In the genomic region with DNA sequence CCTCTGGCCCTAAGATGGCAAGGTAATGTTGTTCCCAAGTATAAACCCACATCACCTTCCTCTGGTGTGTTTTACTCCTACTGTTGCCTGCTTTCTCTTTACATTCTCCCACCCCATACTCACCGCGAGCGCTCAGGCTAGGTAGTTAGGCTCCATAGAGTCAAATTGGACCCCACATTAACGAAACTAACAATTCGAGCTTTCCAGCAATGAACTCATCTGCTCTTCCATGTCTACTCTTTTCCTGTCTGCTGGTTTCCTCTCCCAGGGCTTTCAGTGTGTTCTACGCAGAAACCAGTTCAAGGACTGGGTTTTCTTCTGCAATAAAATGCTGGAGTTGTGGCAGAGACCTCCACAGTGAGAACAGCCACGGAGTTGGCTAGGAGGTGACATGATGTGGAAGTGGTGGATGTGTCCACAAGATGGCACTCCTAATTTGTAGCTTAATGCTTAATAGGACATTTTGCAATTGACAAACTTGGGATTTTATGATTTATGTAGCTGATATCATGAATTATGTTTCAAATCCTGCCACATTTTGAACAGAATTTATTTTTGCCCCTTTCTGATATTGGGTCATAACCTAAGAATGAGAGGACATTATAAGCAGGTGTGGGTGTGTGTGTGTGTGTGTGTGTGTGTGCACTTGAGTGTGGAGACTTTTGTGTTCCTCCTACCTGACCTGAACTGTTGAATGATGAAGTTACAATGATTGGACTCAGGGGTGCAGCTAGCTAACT, we compare ENCODE assay signal across 9 cellular contexts. TPM values are rescaled to one million over a fixed set of nuclear protein-coding genes. Genes with fewer than 3 reads are reported as not detected.
A peak's percentile ranks its signal among the peaks of the same experiment; 100 is the strongest.
DNase-seq lines count a peak whose midpoint lies in the region; ATAC-seq, FAIRE-seq and TF ChIP-seq lines count a peak whose summit lies in the region.
"Had no signal": no experiment of that assay in that cellular context is flagged by ENCODE, and none has a peak within 500 bp of the region (broad histone marks: within the 10 kb centered on the region; RNA-seq: fewer than 3 reads in every experiment).

No MANE protein-coding gene starts in this region.

- TF ChIP-seq POLR2A in K562 (conservative IDR thresholded peaks at IDR 0.05), result no peak

- peaks cover 14% of the 10 kb centered on the region for H3K36me3 ChIP-seq in K562 (ENCODE audit: control insufficient read depth, insufficient read depth, low read length)

- intact Hi-C loops in K562 (cut with micrococcal nuclease), result loop anchor here (5.0 kb wide), 3 partner anchors 126 to 236 kb away; no protein-coding TSS in a partner anchor

- H2AFZ ChIP-seq in K562 (ENCODE audit: low read depth, low read length), result no peak overlapping the region

- no peak overlapping the region for H3K4me3 ChIP-seq in K562

- H3K9me1 ChIP-seq in K562 (ENCODE audit: control insufficient read depth, insufficient read depth, low read length), result peaks cover 5% of the 10 kb centered on the region

- H3K4me1 ChIP-seq in K562 (replicated peaks in 1 of 2; ENCODE audit: control insufficient read depth in 2 of 2, insufficient read depth in 2 of 2, low read length in 2 of 2), result peaks cover 4 to 7% of the 10 kb centered on the region in 2 experiments; a peak in 3 of 5 replicates

- peaks cover 55% of the 10 kb centered on the region for H3K79me2 ChIP-seq in K562 (ENCODE audit: control insufficient read depth, insufficient read depth, low read length)

- POLR2A ChIA-PET in K562 (lab: Yijun Ruan, JAX), result interaction anchor here (0.7 to 1.0 kb wide), 2 partner anchors 9 to 17 kb away, joined by 3 to 4 read pairs; no protein-coding TSS in a partner anchor

- TF ChIP-seq EP300 in K562 (IDR thresholded peaks at IDR 0.05; ENCODE audit: low read length), result no peak

- H3K27ac ChIP-seq in K562 (ENCODE audit: extremely low read depth, low read depth, low read length), result no peak overlapping the region

- CTCF ChIA-PET in K562 (lab: Yijun Ruan, JAX; ENCODE audit: low intra/inter-chr PET ratio), result interaction anchor here (0.6 to 1.7 kb wide), 4 partner anchors 123 to 238 kb away, joined by 3 to 11 read pairs (median 5); no protein-coding TSS in a partner anchor

- TF ChIP-seq RAD21 in K562 (CRISPR knock-in tag; conservative IDR thresholded peaks at IDR 0.05 in 1 of 2, IDR thresholded peaks at IDR 0.05 in 1 of 2), result peak; percentile 11 to 46; a peak in 2 of 4 replicates

- peak; percentile 16 for DNase-seq in stimulated activated CD4-positive, alpha-beta T cell treated with anti-CD3 and anti-CD28 coated beads, Interleukin-15, amount 100 ng/mL, for 24 hours
- DNase-seq in stimulated activated CD4-positive, alpha-beta T cell treated with anti-CD3 and anti-CD28 coated beads, Interleukin-2, amount 100 ng/mL, for 48 hours, result no peak
- peak; percentile 40 for DNase-seq in NCI-H460 (ENCODE audit: extremely low read depth, low read depth)
- peak; percentile 37 to 48 (median 43) for DNase-seq in K562 (ENCODE audit: extremely low read depth in 1 of 4, low spot score in 3 of 4)
- DNase-seq in medulla oblongata (ENCODE audit: extremely low spot score), result peak; percentile 31
- no peak for DNase-seq in NCI-H1436 treated with DMSO at 0.1 percent for 48 hours (lab: John Stamatoyannopoulos, UW)
- DNase-seq in amniotic stem cell (lab: John Stamatoyannopoulos, UW), result no peak
- DNase-seq in occipital lobe (lab: John Stamatoyannopoulos, UW), result no peak

- TF ChIP-seq CTCF in K562 (IDR thresholded peaks at IDR 0.05 in 2 of 3, conservative IDR thresholded peaks at IDR 0.05 in 1 of 3; ENCODE audit: insufficient read depth in 2 of 3, low read depth in 1 of 3, low read length in 3 of 3), result peak; percentile 31 to 55 (median 54)

- no peak overlapping the region for H3K9ac ChIP-seq in K562 (ENCODE audit: insufficient read depth in 1 of 2, low read depth in 2 of 2, low read length in 2 of 2)

- no peaks in the 10 kb centered on the region for H3K9me3 ChIP-seq in K562 (replicated peaks; ENCODE audit: control insufficient read depth, insufficient read depth, low read depth, low read length)

- H3K4me2 ChIP-seq in K562 (ENCODE audit: insufficient read depth, low read length), result no peak overlapping the region; the same call in 1 of the 2 replicates

- WGBS in K562 (ENCODE audit: insufficient coverage, low coverage, missing lambda C conversion rate), result 76% methylated on average over 7 of the region's 7 CpGs

- FAIRE-seq in K562 (lab: Jason Lieb, UNC), result peak; percentile 74

- no TSS peak for BruUV-seq in K562 (replicated peaks; lab: Mats Ljungman, UMichigan)

- peaks cover 19% of the 10 kb centered on the region for H4K20me1 ChIP-seq in K562 (replicated peaks; ENCODE audit: control insufficient read depth, insufficient read depth, low read length)

- peaks cover 0 to 11% of the 10 kb centered on the region in 2 experiments; a peak in 2 of 5 replicates for H3K27me3 ChIP-seq in K562 (ENCODE audit: control insufficient read depth in 2 of 2, insufficient read depth in 2 of 2, low read length in 2 of 2)

- no peak for ATAC-seq in K562

- in situ Hi-C loops in K562 (cut with MboI), result no loop called here

TF ChIP-seq in K562, 482 proteins besides CTCF, POLR2A, EP300 and RAD21 (continues in another document):
- no peak for TF ChIP-seq HDAC8 (tag; IDR thresholded peaks at IDR 0.05)
- no peak for TF ChIP-seq CAMTA2 (CRISPR knock-in tag; conservative IDR thresholded peaks at IDR 0.05)

RNA-seq across cellular contexts. Expression of a gene that starts 2.2 kb away (rescaled TPM):
- total RNA-seq in NCI-H460 (2014; rRNA removed; shearing (Covaris generic)), result 218 and 248 TPM in 2 replicates
- 250 and 255 TPM in 2 replicates for polyA plus RNA-seq in NCI-H460 (2014; cell fraction: nucleus; rRNA removed)
- 251 and 452 TPM in 2 replicates for total RNA-seq in K562 (2011; cell fraction: chromatin; rRNA removed; ENCODE audit: low replicate concordance)
- total RNA-seq in K562 (2011; cell fraction: nucleolus; rRNA removed), result 131 and 173 TPM in 2 replicates
- total RNA-seq in K562 (2011; cell fraction: nucleoplasm; rRNA removed), result 216 and 244 TPM in 2 replicates
- total RNA-seq in K562 (2014; rRNA removed) (177 and 222 TPM in 2 replicates), K562 (2014; rRNA removed; fragmentation: Illumina TruSeq; extraction: Trizol) (398 and 437 TPM in 2 replicates), K562 (2015; rRNA removed; fragmentation: Illumina TruSeq; extraction: Trizol) (384 and 413 TPM in 2 replicates), K562 (2021) (319 and 329 TPM in 2 replicates), occipital lobe (301 TPM)
- polyA plus RNA-seq in K562 (2011; rRNA removed) (426 and 516 TPM in 2 replicates), K562 (2014; fragmentation: Illumina TruSeq; extraction: Trizol) (299 and 316 TPM in 2 replicates), K562 (2014; fragmentation: Nextera tagmentation; extraction: Ambion mirVana) (100 to 1,000 TPM; 284 to 424 TPM), K562 (2014; rRNA removed) (250 and 291 TPM in 2 replicates)
- 160 and 274 TPM in 2 replicates for polyA plus RNA-seq in K562 (2011; cell fraction: cytosol; rRNA removed)
- polyA plus RNA-seq in K562 (2011; cell fraction: nucleus; rRNA removed), result 298 and 366 TPM in 2 replicates
- polyA plus RNA-seq in K562 (2012), result 317 and 421 TPM in 2 replicates
- polyA minus RNA-seq in K562 (2011; rRNA and poly(A)+ RNA removed), result 744 and 857 TPM in 2 replicates
- 153 and 211 TPM in 2 replicates for polyA minus RNA-seq in K562 (2011; cell fraction: cytosol; rRNA and poly(A)+ RNA removed)
- polyA minus RNA-seq in K562 (2011; cell fraction: nucleus; rRNA and poly(A)+ RNA removed), result 115 and 197 TPM in 2 replicates

RNA-seq across cellular contexts. Expression of a gene that starts 50.0 kb away (rescaled TPM):
- total RNA-seq in NCI-H460 (2014; rRNA removed; shearing (Covaris generic)), result not detected in 2 replicates
- polyA plus RNA-seq in NCI-H460 (2014; cell fraction: nucleus; rRNA removed), result not detected in 2 replicates
- total RNA-seq in K562 (2011; cell fraction: chromatin; rRNA removed; ENCODE audit: low replicate concordance), result not detected in 2 replicates
- not detected in 2 replicates for total RNA-seq in K562 (2011; cell fraction: nucleolus; rRNA removed)
- not detected in 2 replicates for total RNA-seq in K562 (2011; cell fraction: nucleoplasm; rRNA removed)
- total RNA-seq in K562 (2014; rRNA removed), result not detected in 2 replicates
- total RNA-seq in K562 (2014; rRNA removed; fragmentation: Illumina TruSeq; extraction: Trizol), result not detected in 2 replicates
- not detected in 2 replicates for total RNA-seq in K562 (2015; rRNA removed; fragmentation: Illumina TruSeq; extraction: Trizol)
- total RNA-seq in K562 (2021), result not detected in 2 replicates
- polyA plus RNA-seq in K562 (2011; rRNA removed), result not detected in 2 replicates
- polyA plus RNA-seq in K562 (2011; cell fraction: cytosol; rRNA removed), result not detected in 2 replicates
- polyA plus RNA-seq in K562 (2011; cell fraction: nucleus; rRNA removed), result not detected in 2 replicates
- polyA plus RNA-seq in K562 (2012), result 0.14 and 0.15 TPM in 2 replicates
- not detected in 2 replicates for polyA plus RNA-seq in K562 (2014; fragmentation: Illumina TruSeq; extraction: Trizol)
- under 1 TPM; 0.06 to 0.08 TPM for polyA plus RNA-seq in K562 (2014; fragmentation: Nextera tagmentation; extraction: Ambion mirVana)
- not detected in 2 replicates for polyA plus RNA-seq in K562 (2014; rRNA removed)
- not detected in 2 replicates for polyA minus RNA-seq in K562 (2011; rRNA and poly(A)+ RNA removed)
- polyA minus RNA-seq in K562 (2011; cell fraction: cytosol; rRNA and poly(A)+ RNA removed), result not detected in 2 replicates
- not detected in 2 replicates for polyA minus RNA-seq in K562 (2011; cell fraction: nucleus; rRNA and poly(A)+ RNA removed)
- total RNA-seq in occipital lobe, result not detected
- total RNA-seq: urinary bladder had no signal

RNA-seq across cellular contexts. Expression of a gene that starts 57.0 kb away (rescaled TPM):
- 15.7 and 22.4 TPM in 2 replicates for total RNA-seq in NCI-H460 (2014; rRNA removed; shearing (Covaris generic))
- 15.9 and 27.7 TPM in 2 replicates for polyA plus RNA-seq in NCI-H460 (2014; cell fraction: nucleus; rRNA removed)
- 7.5 and 17.7 TPM in 2 replicates for total RNA-seq in K562 (2011; cell fraction: chromatin; rRNA removed; ENCODE audit: low replicate concordance)
- total RNA-seq in K562 (2011; cell fraction: nucleolus; rRNA removed), result 4.7 and 5.3 TPM in 2 replicates
- 11.8 and 17.6 TPM in 2 replicates for total RNA-seq in K562 (2011; cell fraction: nucleoplasm; rRNA removed)
- total RNA-seq in K562 (2014; rRNA removed), result 3.7 and 6.3 TPM in 2 replicates
- total RNA-seq in K562 (2014; rRNA removed; fragmentation: Illumina TruSeq; extraction: Trizol), result 7.7 and 9.0 TPM in 2 replicates
- total RNA-seq in K562 (2015; rRNA removed; fragmentation: Illumina TruSeq; extraction: Trizol), result 9.0 and 10.4 TPM in 2 replicates
- 5.4 and 7.6 TPM in 2 replicates for total RNA-seq in K562 (2021)
- polyA plus RNA-seq in K562 (2011; rRNA removed), result 11.3 and 13.3 TPM in 2 replicates
- 5.2 and 7.1 TPM in 2 replicates for polyA plus RNA-seq in K562 (2011; cell fraction: cytosol; rRNA removed)
- polyA plus RNA-seq in K562 (2011; cell fraction: nucleus; rRNA removed), result 14.5 and 17.2 TPM in 2 replicates
- 7.7 and 9.9 TPM in 2 replicates for polyA plus RNA-seq in K562 (2012)
- 9.1 and 9.3 TPM in 2 replicates for polyA plus RNA-seq in K562 (2014; fragmentation: Illumina TruSeq; extraction: Trizol)
- 1 to 10 TPM; 1.9 to 2.0 TPM for polyA plus RNA-seq in K562 (2014; fragmentation: Nextera tagmentation; extraction: Ambion mirVana)
- 7.1 and 9.9 TPM in 2 replicates for polyA plus RNA-seq in K562 (2014; rRNA removed)
- polyA minus RNA-seq in K562 (2011; rRNA and poly(A)+ RNA removed), result 5.8 and 7.7 TPM in 2 replicates
- polyA minus RNA-seq in K562 (2011; cell fraction: cytosol; rRNA and poly(A)+ RNA removed), result 2.8 and 3.3 TPM in 2 replicates
- polyA minus RNA-seq in K562 (2011; cell fraction: nucleus; rRNA and poly(A)+ RNA removed), result 7.3 and 9.2 TPM in 2 replicates
- 50.2 TPM for total RNA-seq in occipital lobe

Comparison
In these comparisons a context has a peak if more than half of its experiments do, and no peak if none do; other contexts are left out.
1. DNase-seq: peak in stimulated activated CD4-positive, alpha-beta T cell treated with anti-CD3 and anti-CD28 coated beads, Interleukin-15, amount 100 ng/mL, for 24 hours (single experiment), NCI-H460 (single experiment), K562 (4 of 4) and medulla oblongata (single experiment); none in stimulated activated CD4-positive, alpha-beta T cell treated with anti-CD3 and anti-CD28 coated beads, Interleukin-2, amount 100 ng/mL, for 48 hours (0 of 2), NCI-H1436 treated with DMSO at 0.1 percent for 48 hours (single experiment), amniotic stem cell (single experiment) and occipital lobe (single experiment).